ENCODE assay signal across 12 cellular contexts in the genomic region with DNA sequence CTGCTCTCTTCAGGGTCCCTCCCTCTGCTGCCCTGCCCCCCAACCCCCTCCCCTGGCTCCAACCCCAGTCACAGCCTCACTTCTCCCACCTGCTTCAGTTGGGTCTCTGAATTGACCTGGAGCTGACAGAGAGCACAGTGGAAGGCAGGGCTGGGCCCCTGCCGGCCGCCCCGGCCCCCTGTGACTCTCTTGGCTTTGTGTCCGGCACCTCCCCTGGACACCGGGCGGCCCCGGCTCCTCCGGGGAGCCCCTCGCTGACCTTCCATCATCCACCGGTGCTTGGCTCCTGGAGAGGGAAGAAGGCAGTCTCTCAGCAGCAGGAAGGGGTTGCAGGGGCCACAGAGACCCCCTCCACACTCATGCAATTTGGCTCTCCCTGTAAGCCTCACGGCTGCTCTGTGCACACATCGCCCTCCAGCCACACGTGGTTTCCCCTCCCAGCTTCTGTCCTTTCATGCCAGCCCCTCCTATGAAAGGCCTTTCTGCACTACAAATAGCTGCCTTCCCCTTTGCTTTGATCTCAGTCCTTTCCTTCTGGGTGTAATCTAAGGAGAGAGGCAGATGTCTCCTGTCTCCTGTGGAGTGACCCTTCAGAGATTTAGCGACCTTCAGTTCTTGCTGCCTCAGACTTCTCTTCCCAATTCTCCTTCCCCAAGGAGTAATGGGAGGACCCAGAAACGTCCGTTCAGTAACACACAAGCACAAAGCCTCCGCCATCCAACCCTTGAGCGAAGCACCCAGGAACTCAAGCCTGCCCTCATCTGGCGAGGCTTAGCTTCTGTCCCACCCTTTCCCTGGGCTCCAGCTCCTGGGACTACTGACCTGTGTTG. TPM values are rescaled to one million over a fixed set of nuclear protein-coding genes. Genes with fewer than 3 reads are reported as not detected.
A peak's percentile ranks its signal among the peaks of the same experiment; 100 is the strongest.
DNase-seq lines count a peak whose midpoint lies in the region; TF ChIP-seq lines count a peak whose summit lies in the region.
"Had no signal": no experiment of that assay in that cellular context is flagged by ENCODE, and none has a peak within 500 bp of the region (broad histone marks: within the 10 kb centered on the region; RNA-seq: fewer than 3 reads in every experiment).

No MANE protein-coding gene starts in this region.

- no peak overlapping the region for H3K4me3 ChIP-seq in Loucy (ENCODE audit: low read length, poor library complexity, severe bottlenecking)
- H3K4me3 ChIP-seq: colonic mucosa, smooth muscle cell had no signal

- no peaks in the 10 kb centered on the region for H3F3A ChIP-seq in Loucy (ENCODE audit: low read depth)

- no peak overlapping the region for H3K9ac ChIP-seq in Loucy (ENCODE audit: low read depth, low read length, poor library complexity, severe bottlenecking)

- no peaks in the 10 kb centered on the region for H3K9me3 ChIP-seq in Loucy (ENCODE audit: insufficient read depth, low read depth, low read length)
- H3K9me3 ChIP-seq: colonic mucosa had no signal

- no peaks in the 10 kb centered on the region for H3K9me3 Mint-ChIP-seq in neural crest cell

- H3K9me2 ChIP-seq in Loucy (replicated peaks; ENCODE audit: low read depth, low read length): no peaks in the 10 kb centered on the region

- H3K27me3 Mint-ChIP-seq in neural crest cell (ENCODE audit: low read depth): no peaks in the 10 kb centered on the region

- H3K79me2 ChIP-seq in Loucy (ENCODE audit: insufficient read depth, low read length): no peaks in the 10 kb centered on the region

- H2AFZ ChIP-seq in Loucy (ENCODE audit: low read length): no peak overlapping the region

- DNase-seq in ELR (ENCODE audit: low read depth): peak; percentile 32
- peak; percentile 55 for DNase-seq in cerebellar cortex (ENCODE audit: low spot score)
- no peak for DNase-seq in neural crest cell (ENCODE audit: low read depth, low spot score)
- DNase-seq in midbrain (lab: John Stamatoyannopoulos, UW): no peak
- no peak for DNase-seq in NCI-H774 (lab: John Stamatoyannopoulos, UW)
- no peak for DNase-seq in dedifferentiated amniotic fluid mesenchymal stem cell (ENCODE audit: extremely low spot score)
- DNase-seq in 8988T: no peak
- DNase-seq: colonic mucosa, HCEC 1CT, kidney had no signal

- H3K4me3 Mint-ChIP-seq in neural crest cell: peak overlapping the region; percentile 52

- no peak overlapping the region for H3K27ac Mint-ChIP-seq in neural crest cell (ENCODE audit: unreplicated experiment)

- H3K27me3 ChIP-seq in Loucy (ENCODE audit: insufficient read depth, low read length, poor library complexity, severe bottlenecking): no peaks in the 10 kb centered on the region
- H3K27me3 ChIP-seq: colonic mucosa had no signal

- peaks cover 8% of the 10 kb centered on the region for H3K4me1 ChIP-seq in Loucy (ENCODE audit: insufficient read depth, low read length, poor library complexity, severe bottlenecking)

- no peak overlapping the region for H3K4me2 ChIP-seq in Loucy (ENCODE audit: low read depth, low read length, poor library complexity, severe bottlenecking)
- H3K4me2 ChIP-seq: smooth muscle cell had no signal

- H3K36me3 ChIP-seq in Loucy (ENCODE audit: insufficient read depth, low read length): peaks cover 6% of the 10 kb centered on the region; the same call in 1 of the 2 replicates

- H3K36me3 Mint-ChIP-seq in neural crest cell (ENCODE audit: low read depth): peaks cover 3% of the 10 kb centered on the region

- H3K4me1 Mint-ChIP-seq in neural crest cell: peaks cover 44% of the 10 kb centered on the region

- H4K20me1 ChIP-seq in Loucy (ENCODE audit: insufficient read depth, low read length, poor library complexity, severe bottlenecking): no peaks in the 10 kb centered on the region

- TF ChIP-seq CTCF in Loucy (conservative IDR thresholded peaks at IDR 0.05; ENCODE audit: low read length) (0 out of 2 replicates have a peak, but pooled peaks have one; percentile 31), neural crest cell (conservative IDR thresholded peaks at IDR 0.05) (peak; percentile 29)

RNA-seq across cellular contexts. Expression of a gene that starts 8.3 kb away (rescaled TPM):
- 59.2 and 60.2 TPM in 2 replicates for total RNA-seq in neural crest cell

RNA-seq across cellular contexts. Expression of a gene that starts 10.9 kb away (rescaled TPM):
- total RNA-seq in neural crest cell: 126 and 138 TPM in 2 replicates

RNA-seq across cellular contexts. Expression of a gene that starts 22.2 kb away (rescaled TPM):
- total RNA-seq in neural crest cell: 2.0 and 2.2 TPM in 2 replicates

Comparison
In these comparisons a context has a peak if more than half of its experiments do, and no peak if none do; other contexts are left out.
1. DNase-seq: peak in ELR (single experiment) and cerebellar cortex (single experiment); none in neural crest cell (single experiment), midbrain (single experiment), NCI-H774 (single experiment), dedifferentiated amniotic fluid mesenchymal stem cell (single experiment) and 8988T (single experiment).